In the genomic region with DNA sequence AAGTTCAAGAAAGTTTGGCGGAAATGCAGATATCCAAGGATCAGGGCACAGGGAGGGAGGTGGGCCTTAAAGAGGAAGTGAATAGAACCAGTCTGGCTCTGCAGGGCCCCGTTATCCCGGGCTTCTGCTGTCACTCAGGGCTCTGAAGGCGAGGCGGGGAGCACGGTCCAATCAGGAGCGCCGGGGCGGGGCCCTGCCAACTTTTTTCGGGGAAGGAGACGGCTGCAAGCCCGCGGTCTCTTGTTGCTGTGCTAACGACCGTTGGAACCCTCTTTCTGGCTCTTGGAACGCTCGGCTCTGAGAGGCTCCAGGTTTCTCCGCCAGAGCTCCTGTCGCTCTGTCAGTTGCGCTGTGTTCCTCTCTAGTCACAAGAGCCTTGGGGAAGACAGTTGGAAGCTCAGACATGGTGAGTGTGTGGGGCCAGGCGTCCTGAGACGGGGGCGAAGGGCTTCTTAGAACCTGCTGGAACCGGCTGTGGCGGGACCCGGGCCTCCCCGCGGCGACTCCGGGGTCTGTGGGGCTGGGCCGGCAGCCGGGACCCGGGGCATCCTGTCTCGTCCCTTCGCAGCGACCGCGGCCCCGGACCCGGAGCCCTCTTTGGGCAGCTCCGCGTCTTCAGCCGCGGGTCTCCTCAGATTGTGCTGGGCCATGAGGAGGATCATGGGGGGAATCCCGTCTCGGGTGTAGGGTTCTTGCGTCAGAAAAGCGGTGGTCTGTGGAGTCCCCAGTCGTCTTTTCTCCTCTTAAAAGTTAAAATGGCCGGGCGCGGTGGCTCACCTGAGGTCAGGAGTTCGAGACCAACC, we compare ENCODE assay signal across 8 cellular contexts. TPM values are rescaled to one million over a fixed set of nuclear protein-coding genes. Genes with fewer than 3 reads are reported as not detected.
DNase-seq lines count a peak whose midpoint lies in the region; ATAC-seq and TF ChIP-seq lines count a peak whose summit lies in the region.

No MANE protein-coding gene starts in this region.

- peak; percentile 53 for ATAC-seq in GM21390 (IDR thresholded peaks at IDR 0.05; ENCODE audit: unreplicated experiment)

- H3K36me3 ChIP-seq in stomach, result no peaks in the 10 kb centered on the region

- no peaks in the 10 kb centered on the region for H3K9me3 ChIP-seq in stomach

- H3K27me3 Mint-ChIP-seq in neural crest cell (ENCODE audit: low read depth), result no peaks in the 10 kb centered on the region

- peaks cover 13% of the 10 kb centered on the region for H3K9me3 Mint-ChIP-seq in neural crest cell

- peaks cover 28% of the 10 kb centered on the region for H3K4me1 Mint-ChIP-seq in neural crest cell

- peak overlapping the region; percentile 97 for H3K4me3 Mint-ChIP-seq in neural crest cell

- TF ChIP-seq POLR2A in stomach (IDR thresholded peaks at IDR 0.05), result no peak

- peak overlapping the region; percentile 58 for H3K4me3 ChIP-seq in AG09309 (ENCODE audit: control insufficient read depth, low read depth, low read length)
- peak overlapping the region; percentile 65 to 87 (median 72) for H3K4me3 ChIP-seq in stomach

- no peak for TF ChIP-seq EP300 in stomach (IDR thresholded peaks at IDR 0.05)

- WGBS in stomach, 5 donors, result 0 to 3% (median 1%) methylated on average over 27 to 53 of the region's 53 CpGs

- DNase-seq in AG09309 (ENCODE audit: low read depth) (peak; percentile 51), OCI-M2 (lab: John Stamatoyannopoulos, UW; ENCODE audit: unreplicated experiment) (peak; percentile 97), germinal center (ENCODE audit: low spot score) (peak; percentile 91), neural crest cell (ENCODE audit: low read depth, low spot score) (peak; percentile 87), stomach (peak; percentile 80), DMS153 (lab: John Stamatoyannopoulos, UW) (no peak)
- peak; percentile 7 for DNase-seq in activated gamma-delta T cell treated with anti-CD3 and anti-CD28 coated beads, Interleukin-2, amount 50 U/mL, for 16 hours (ENCODE audit: low read depth)

- H3K27ac ChIP-seq in stomach, result peak overlapping the region; percentile 6 to 86 (median 83)

- no peak for TF ChIP-seq CTCF in AG09309 (IDR thresholded peaks at IDR 0.05; ENCODE audit: control insufficient read depth, insufficient read depth, low read depth, low read length, missing control alignments)
- TF ChIP-seq CTCF in neural crest cell (conservative IDR thresholded peaks at IDR 0.05), result no peak
- TF ChIP-seq CTCF in stomach (IDR thresholded peaks at IDR 0.05), result no peak

- intact Hi-C loops in stomach (cut with DNase I; ENCODE audit: low total_unique reads), result no loop called here

- peaks cover 24% of the 10 kb centered on the region for H3K36me3 Mint-ChIP-seq in neural crest cell (ENCODE audit: low read depth)

- peak overlapping the region; percentile 93 for H3K27ac Mint-ChIP-seq in neural crest cell (ENCODE audit: unreplicated experiment)

- H3K4me1 ChIP-seq in stomach, result peaks cover 0 to 28% (median 15%) of the 10 kb centered on the region in 4 donors

- no peaks in the 10 kb centered on the region for H3K27me3 ChIP-seq in stomach

RNA-seq across cellular contexts. Expression of gene ZNF844, which starts 27.7 kb away (rescaled TPM):
- total RNA-seq in neural crest cell (9.4 and 10.0 TPM in 2 replicates), stomach (10 to 100 TPM in 3 of 5 donors, 1 to 10 TPM in 2; 1.2 to 16.1 (median 11.2) TPM)
- polyA plus RNA-seq in stomach, result 1 to 10 TPM; 2.1 to 2.5 (median 2.3) TPM

RNA-seq across cellular contexts. Expression of gene ZNF878, which starts 39.5 kb away (rescaled TPM):
- 2.1 and 2.5 TPM in 2 replicates for total RNA-seq in neural crest cell
- 1 to 10 TPM in 1 of 5 donors, under 1 TPM in 1, not detected in 3; 0.55 to 4.9 TPM for total RNA-seq in stomach
- polyA plus RNA-seq in stomach, result under 1 TPM in 2 of 3 donors, not detected in 1; 0.18 to 0.31 TPM

RNA-seq across cellular contexts. Expression of gene ZNF20, which starts 47.9 kb away (rescaled TPM):
- 8.1 and 9.1 TPM in 2 replicates for total RNA-seq in neural crest cell
- total RNA-seq in stomach, result 1 to 10 TPM in 4 of 5 donors, not detected in 1; 1.3 to 5.0 (median 2.2) TPM
- 1 to 10 TPM; 2.6 to 2.9 (median 2.9) TPM for polyA plus RNA-seq in stomach

RNA-seq across cellular contexts. Expression of gene ZNF433, which starts 56.8 kb away (rescaled TPM):
- total RNA-seq in neural crest cell (5.7 and 5.8 TPM in 2 replicates), stomach (10 to 100 TPM in 2 of 5 donors, 1 to 10 TPM in 2, not detected in 1; 1.2 to 19.0 (median 9.2) TPM)
- 1 to 10 TPM; 3.2 to 7.7 (median 3.7) TPM for polyA plus RNA-seq in stomach
